ENCODE assay signal across 12 cellular contexts in genomic region chr6:81995548-81996289, GRCh38.
DNase-seq lines count a peak whose midpoint lies in the region; ATAC-seq and TF ChIP-seq lines count a peak whose summit lies in the region.
"Had no signal": no experiment of that assay in that cellular context is flagged by ENCODE, and none has a peak within 500 bp of the region (broad histone marks: within the 10 kb centered on the region; RNA-seq: fewer than 3 reads in every experiment).

No MANE protein-coding gene starts in this region.

- H3K27ac ChIP-seq in SK-N-MC, result peak overlapping the region; percentile 76
- H3K27ac ChIP-seq in ascending aorta, result peak overlapping the region in 1 of 2 donors; percentile 65

- H3K9me3 ChIP-seq in SK-N-MC (ENCODE audit: low read depth, low read length) (peaks cover 4% of the 10 kb centered on the region; the same call in 1 of the 2 replicates), ascending aorta (no peaks in the 10 kb centered on the region)
- H3K9me3 ChIP-seq: BE2C had no signal

- no peaks in the 10 kb centered on the region for H3K36me3 ChIP-seq in SK-N-MC (ENCODE audit: insufficient read depth, low read length)
- H3K36me3 ChIP-seq in ascending aorta, result no peaks in the 10 kb centered on the region
- H3K36me3 ChIP-seq: BE2C had no signal

- H3K4me3 ChIP-seq in SK-N-MC (no peak overlapping the region), fibroblast of villous mesenchyme (ENCODE audit: low read depth, low read length) (no peak overlapping the region), ascending aorta (no peak overlapping the region)
- H3K4me3 ChIP-seq: skin epidermis had no signal

- intact Hi-C loops in ascending aorta (cut with DNase I), result no loop called here

- DNase-seq in AG08395 (ENCODE audit: low spot score) (peak; percentile 37), HT1080 (ENCODE audit: low read depth) (peak; percentile 39), SK-N-MC (ENCODE audit: low read depth, low spot score) (no peak), fibroblast of villous mesenchyme (ENCODE audit: low read depth) (peak; percentile 20), ascending aorta (ENCODE audit: low spot score in 2 of 2) (no peak)
- DNase-seq in stimulated activated naive CD4-positive, alpha-beta T cell treated with Interleukin-2 at 50 U/mL for 16 hours (lab: John Stamatoyannopoulos, UW), result no peak
- DNase-seq: BE2C, NCI-H1436, RPMI8226 had no signal

- H3K9ac ChIP-seq in SK-N-MC (ENCODE audit: insufficient read length), result no peak overlapping the region

- ATAC-seq in HG03280 (IDR thresholded peaks at IDR 0.05; ENCODE audit: unreplicated experiment) (no peak), GM19395 (IDR thresholded peaks at IDR 0.05; ENCODE audit: unreplicated experiment) (no peak)

- TF ChIP-seq CTCF in fibroblast of villous mesenchyme (IDR thresholded peaks at IDR 0.05; ENCODE audit: insufficient read depth, low read depth, low read length) (no peak), ascending aorta (IDR thresholded peaks at IDR 0.05) (no peak)

- H3K4me1 ChIP-seq in ascending aorta, result peaks cover 9% of the 10 kb centered on the region in 2 donors
- H3K4me1 ChIP-seq: BE2C had no signal

- no peaks in the 10 kb centered on the region for H3K27me3 ChIP-seq in ascending aorta
- H3K27me3 ChIP-seq: BE2C had no signal

Comparison
In these comparisons a context has a peak if more than half of its experiments do, and no peak if none do; other contexts are left out.
1. DNase-seq: peak in AG08395 (single experiment), HT1080 (single experiment) and fibroblast of villous mesenchyme (single experiment); none in SK-N-MC (single experiment), ascending aorta (0 of 2) and stimulated activated naive CD4-positive, alpha-beta T cell treated with Interleukin-2 at 50 U/mL for 16 hours (single experiment).